In the genomic region with DNA sequence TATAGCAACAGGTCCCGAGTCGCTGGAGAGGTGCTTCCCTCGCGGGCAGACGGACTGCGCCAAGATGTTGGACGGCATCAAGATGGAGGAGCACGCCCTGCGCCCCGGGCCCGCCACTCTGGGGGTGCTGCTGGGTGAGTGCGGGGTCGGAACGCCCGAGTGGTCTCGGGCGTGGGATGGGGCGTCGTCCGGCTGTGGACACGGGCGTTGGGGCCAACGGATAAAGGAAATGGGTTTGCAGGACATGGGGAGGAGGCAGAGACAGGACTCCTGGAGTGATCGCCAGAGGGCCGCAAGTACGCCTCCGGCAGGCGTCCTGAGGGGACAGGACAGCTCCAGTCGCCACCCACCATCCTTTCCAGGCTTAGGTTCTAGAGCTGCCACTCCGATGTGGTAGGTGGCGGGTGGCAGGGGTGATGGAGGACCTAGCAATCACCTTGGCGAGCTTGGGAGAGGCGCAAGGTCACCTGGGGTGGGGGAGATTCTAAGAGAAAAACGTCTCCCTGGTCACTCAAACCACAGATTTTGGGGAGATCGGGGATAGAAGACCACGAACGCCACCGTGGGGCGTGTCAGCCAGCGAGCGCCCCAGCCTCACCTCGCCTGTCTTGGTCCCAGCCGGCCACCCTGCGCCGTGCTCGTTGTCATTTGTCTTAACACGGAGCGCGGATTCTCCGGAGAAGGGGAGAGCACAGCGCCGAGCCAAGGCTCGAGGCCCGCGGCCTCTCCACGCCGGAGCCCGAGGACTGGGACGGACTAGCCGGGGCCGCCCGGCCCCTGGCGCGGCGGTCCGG, we compare ENCODE assay signal across 13 cellular contexts. TPM values are rescaled to one million over a fixed set of nuclear protein-coding genes. Genes with fewer than 3 reads are reported as not detected.
DNase-seq lines count a peak whose midpoint lies in the region; ATAC-seq, FAIRE-seq and TF ChIP-seq lines count a peak whose summit lies in the region.
"Had no signal": no experiment of that assay in that cellular context is flagged by ENCODE, and none has a peak within 500 bp of the region (broad histone marks: within the 10 kb centered on the region; RNA-seq: fewer than 3 reads in every experiment).

No MANE protein-coding gene starts in this region.

- peaks cover 3% of the 10 kb centered on the region in 2 donors for H3K36me3 Mint-ChIP-seq in CD14-positive monocyte

- H3K27ac Mint-ChIP-seq in CD14-positive monocyte: peak overlapping the region in 1 of 7 donors; percentile 2

- H3K9ac ChIP-seq in neural cell (ENCODE audit: low read length): no peak overlapping the region

- H3K4me1 Mint-ChIP-seq in CD14-positive monocyte: peaks cover 31% of the 10 kb centered on the region

- H3K4me3 ChIP-seq in neural cell (ENCODE audit: low read length): no peak overlapping the region

- peak overlapping the region; percentile 64 to 87 for H3K4me3 Mint-ChIP-seq in CD14-positive monocyte

- TF ChIP-seq RAD21 in neural cell (conservative IDR thresholded peaks at IDR 0.05): no peak

- DNase-seq in CD14-positive monocyte (ENCODE audit: low spot score): no peak
- DNase-seq in GM19239 (ENCODE audit: insufficient read length, low spot score): peak; percentile 48
- DNase-seq in T47D (ENCODE audit: low read depth in 1 of 2, low spot score in 1 of 2): peak; percentile 38 to 80
- no peak for DNase-seq in AG20443 (ENCODE audit: low spot score)
- no peak for DNase-seq in cortex of kidney (lab: John Stamatoyannopoulos, UW)
- no peak for DNase-seq in sciatic nerve (ENCODE audit: low spot score)
- DNase-seq: GF-D8, MM.1S, OCI-M1 had no signal

- peaks cover 0 to 34% (median 15%) of the 10 kb centered on the region in 7 donors for H3K9me3 Mint-ChIP-seq in CD14-positive monocyte

- H3K27ac ChIP-seq in neural cell (ENCODE audit: low read length): no peak overlapping the region

- TF ChIP-seq CTCF in CD14-positive monocyte (IDR thresholded peaks at IDR 0.05) (no peak), neural cell (IDR thresholded peaks at IDR 0.05; ENCODE audit: poor library complexity, severe bottlenecking) (no peak)

- ATAC-seq in HG03039 (IDR thresholded peaks at IDR 0.05; ENCODE audit: unreplicated experiment): no peak
- no peak for ATAC-seq in sciatic nerve

- H3K27me3 Mint-ChIP-seq in CD14-positive monocyte (ENCODE audit: low read depth in 3 of 3): peaks cover 83 to 93% (median 88%) of the 10 kb centered on the region in 3 donors

- no peaks in the 10 kb centered on the region for H3K36me3 ChIP-seq in neural cell (ENCODE audit: insufficient read depth, low read length)

- H3K27me3 ChIP-seq in neural cell (ENCODE audit: insufficient read depth, low read depth, low read length): peaks cover 94% of the 10 kb centered on the region

- H4K20me1 ChIP-seq in neural cell (ENCODE audit: insufficient read depth): no peaks in the 10 kb centered on the region

- no peak overlapping the region for H2AFZ ChIP-seq in neural cell (ENCODE audit: low read depth, low read length)

- no peak for FAIRE-seq in GM19239 (lab: Jason Lieb, UNC)
- FAIRE-seq: urothelium cell line had no signal

- TF ChIP-seq EP300 in neural cell (conservative IDR thresholded peaks at IDR 0.05; ENCODE audit: poor library complexity, severe bottlenecking): no peak

- H3F3A ChIP-seq in neural cell (ENCODE audit: insufficient read depth, low read length, poor library complexity, severe bottlenecking): no peaks in the 10 kb centered on the region

- no peaks in the 10 kb centered on the region for H3K79me2 ChIP-seq in neural cell (replicated peaks; ENCODE audit: insufficient read depth, low read length)

- no peaks in the 10 kb centered on the region for H3K9me2 ChIP-seq in neural cell (ENCODE audit: insufficient read depth, low read length)

- in situ Hi-C loops in T47D (cut with HindIII; ENCODE audit: low pct_unique_long_range_greater_than_20kb, low sequenced_read_pairs): no loop called here

- no peaks in the 10 kb centered on the region for H3K9me3 ChIP-seq in neural cell (ENCODE audit: low read length)

- no peak overlapping the region for H3K4me2 ChIP-seq in neural cell (ENCODE audit: low read length)

- intact Hi-C loops in CD14-positive monocyte (cut with micrococcal nuclease) (loop anchor here in 1 of 2 donors (5.0 kb wide), 1 partner anchor 163 kb away; no protein-coding TSS in a partner anchor), sciatic nerve (cut with DNase I) (loop anchor here (10.0 kb wide), 1 partner anchor 170 kb away; no protein-coding TSS in a partner anchor)

TF ChIP-seq in neural cell, 6 proteins besides CTCF, POLR2A, EP300 and RAD21:
- TF ChIP-seq TAF1 (IDR thresholded peaks at IDR 0.05; ENCODE audit: low read depth) (no peak), SMC3 (conservative IDR thresholded peaks at IDR 0.05; ENCODE audit: poor library complexity) (no peak), POLR2AphosphoS5 (IDR thresholded peaks at IDR 0.05) (peak; percentile 20), EZH2 (IDR thresholded peaks at IDR 0.05; ENCODE audit: borderline replicate concordance, insufficient read depth, low read length, poor library complexity, severe bottlenecking) (peak; percentile 88)

RNA-seq across cellular contexts. Expression of gene LMX1B, which starts 0.9 kb away (rescaled TPM):
- polyA plus RNA-seq in CD14-positive monocyte (not detected), neural cell (0.26 TPM in 1 of 2 replicates, not detected in the other)
- not detected in 2 replicates for polyA minus RNA-seq in neural cell
- 0.71 TPM for total RNA-seq in sciatic nerve
- total RNA-seq: activated CD8-positive, alpha-beta memory T cell treated with anti-CD3 and anti-CD28 coated beads for 36 hours had no signal

Comparison
In these comparisons a context has a peak if more than half of its experiments do, and no peak if none do; other contexts are left out.
1. DNase-seq: peak in GM19239 (single experiment) and T47D (2 of 2); none in CD14-positive monocyte (single experiment), AG20443 (single experiment), cortex of kidney (single experiment) and sciatic nerve (single experiment).